In the genomic region with DNA sequence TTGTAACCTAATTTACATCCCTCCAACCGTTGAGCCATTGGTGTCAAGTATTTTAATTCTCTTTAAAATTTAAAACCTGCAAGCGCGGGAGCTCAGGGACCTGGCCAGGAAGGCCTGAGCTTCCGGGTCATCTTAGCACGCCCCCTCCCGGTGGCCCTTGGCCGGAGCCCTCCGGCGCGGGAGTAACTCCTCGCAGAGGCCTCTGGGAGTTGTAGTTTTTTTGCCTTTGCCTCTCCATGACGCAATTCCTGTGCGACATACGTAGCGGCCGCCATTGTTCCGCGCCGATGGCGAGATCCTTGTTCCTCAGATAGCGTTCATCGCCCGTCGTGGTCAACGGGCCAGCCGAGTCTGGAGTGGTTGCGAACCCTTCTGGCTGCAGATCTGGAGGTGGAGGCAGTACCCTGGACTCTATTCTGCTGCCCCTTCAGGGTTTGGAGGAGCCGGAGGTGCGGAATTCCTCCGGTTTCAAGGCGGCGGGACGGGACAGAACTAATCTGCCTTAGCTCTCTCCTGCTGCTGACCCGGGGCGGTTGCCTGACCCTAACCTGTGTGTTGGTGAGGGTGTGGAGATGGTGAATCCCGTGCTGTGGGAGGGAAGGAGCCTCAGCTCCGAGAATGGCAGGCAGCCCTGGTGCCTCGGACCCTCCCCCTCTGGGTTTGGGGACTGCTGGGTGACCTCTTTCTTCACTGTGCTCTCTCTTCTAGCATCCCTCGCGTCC, we compare ENCODE assay signal across 1 cellular context.
A peak's percentile ranks its signal among the peaks of the same experiment; 100 is the strongest.
TF ChIP-seq lines count a peak whose summit lies in the region.

TSS of gene ZNF268 (plus strand) at position 258 of the 722 bp plus-strand sequence. CDS start 503 bp downstream, outside the sequence.

TF ChIP-seq in HEK293, 187 proteins besides CTCF, POLR2A, EP300 and RAD21 (continued from another document and continues in another):
- TF ChIP-seq, protein P1, sequence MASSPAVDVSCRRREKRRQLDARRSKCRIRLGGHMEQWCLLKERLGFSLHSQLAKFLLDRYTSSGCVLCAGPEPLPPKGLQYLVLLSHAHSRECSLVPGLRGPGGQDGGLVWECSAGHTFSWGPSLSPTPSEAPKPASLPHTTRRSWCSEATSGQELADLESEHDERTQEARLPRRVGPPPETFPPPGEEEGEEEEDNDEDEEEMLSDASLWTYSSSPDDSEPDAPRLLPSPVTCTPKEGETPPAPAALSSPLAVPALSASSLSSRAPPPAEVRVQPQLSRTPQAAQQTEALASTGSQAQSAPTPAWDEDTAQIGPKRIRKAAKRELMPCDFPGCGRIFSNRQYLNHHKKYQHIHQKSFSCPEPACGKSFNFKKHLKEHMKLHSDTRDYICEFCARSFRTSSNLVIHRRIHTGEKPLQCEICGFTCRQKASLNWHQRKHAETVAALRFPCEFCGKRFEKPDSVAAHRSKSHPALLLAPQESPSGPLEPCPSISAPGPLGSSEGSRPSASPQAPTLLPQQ (tag by site-specific recombination; IDR thresholded peaks at IDR 0.05): peak; percentile 64; the same call in 1 of the 2 replicates
- TF ChIP-seq ZNF341 (tag by site-specific recombination; IDR thresholded peaks at IDR 0.05; ENCODE audit: low read depth): no peak
- peak; percentile 99 for TF ChIP-seq ZNF518A (tag by site-specific recombination; conservative IDR thresholded peaks at IDR 0.05; ENCODE audit: low read depth)
- peak; percentile 87 for TF ChIP-seq ZXDB (tag by site-specific recombination; IDR thresholded peaks at IDR 0.05)
- TF ChIP-seq ZNF426 (tag by site-specific recombination; IDR thresholded peaks at IDR 0.05): no peak
- peak; percentile 75; the same call in 1 of the 2 replicates for TF ChIP-seq ZNF558 (tag by site-specific recombination; IDR thresholded peaks at IDR 0.05)
- TF ChIP-seq ZEB2 (tag by site-specific recombination; IDR thresholded peaks at IDR 0.05): peak; percentile 68
- peak; percentile 83 for TF ChIP-seq SP3 (tag by site-specific recombination; IDR thresholded peaks at IDR 0.05)
- TF ChIP-seq ZNF169 (tag by site-specific recombination; IDR thresholded peaks at IDR 0.05): no peak
- peak; percentile 81 for TF ChIP-seq ZNF324 (tag by site-specific recombination; IDR thresholded peaks at IDR 0.05)
- peak; percentile 20; the same call in 1 of the 2 replicates for TF ChIP-seq KLF9 (tag by site-specific recombination; IDR thresholded peaks at IDR 0.05; ENCODE audit: low read depth)
- no peak for TF ChIP-seq MEIS1 (CRISPR knock-in tag; IDR thresholded peaks at IDR 0.05; ENCODE audit: borderline replicate concordance)
- TF ChIP-seq EGR2 (tag by site-specific recombination; IDR thresholded peaks at IDR 0.05; ENCODE audit: low read depth): no peak
- TF ChIP-seq, protein P2, sequence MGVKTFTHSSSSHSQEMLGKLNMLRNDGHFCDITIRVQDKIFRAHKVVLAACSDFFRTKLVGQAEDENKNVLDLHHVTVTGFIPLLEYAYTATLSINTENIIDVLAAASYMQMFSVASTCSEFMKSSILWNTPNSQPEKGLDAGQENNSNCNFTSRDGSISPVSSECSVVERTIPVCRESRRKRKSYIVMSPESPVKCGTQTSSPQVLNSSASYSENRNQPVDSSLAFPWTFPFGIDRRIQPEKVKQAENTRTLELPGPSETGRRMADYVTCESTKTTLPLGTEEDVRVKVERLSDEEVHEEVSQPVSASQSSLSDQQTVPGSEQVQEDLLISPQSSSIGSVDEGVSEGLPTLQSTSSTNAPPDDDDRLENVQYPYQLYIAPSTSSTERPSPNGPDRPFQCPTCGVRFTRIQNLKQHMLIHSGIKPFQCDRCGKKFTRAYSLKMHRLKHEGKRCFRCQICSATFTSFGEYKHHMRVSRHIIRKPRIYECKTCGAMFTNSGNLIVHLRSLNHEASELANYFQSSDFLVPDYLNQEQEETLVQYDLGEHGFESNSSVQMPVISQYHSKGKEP (tag by site-specific recombination; IDR thresholded peaks at IDR 0.05): peak; percentile 51; the same call in 1 of the 2 replicates
- TF ChIP-seq, protein P3, sequence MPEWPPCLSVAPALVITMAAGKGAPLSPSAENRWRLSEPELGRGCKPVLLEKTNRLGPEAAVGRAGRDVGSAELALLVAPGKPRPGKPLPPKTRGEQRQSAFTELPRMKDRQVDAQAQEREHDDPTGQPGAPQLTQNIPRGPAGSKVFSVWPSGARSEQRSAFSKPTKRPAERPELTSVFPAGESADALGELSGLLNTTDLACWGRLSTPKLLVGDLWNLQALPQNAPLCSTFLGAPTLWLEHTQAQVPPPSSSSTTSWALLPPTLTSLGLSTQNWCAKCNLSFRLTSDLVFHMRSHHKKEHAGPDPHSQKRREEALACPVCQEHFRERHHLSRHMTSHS (tag by site-specific recombination; IDR thresholded peaks at IDR 0.05): no peak
- TF ChIP-seq ZNF37A (tag by site-specific recombination; IDR thresholded peaks at IDR 0.05): 0 out of 2 replicates have a peak, but pooled peaks have one; percentile 7
- TF ChIP-seq ZNF184 (tag by site-specific recombination; IDR thresholded peaks at IDR 0.05): no peak; the same call in 1 of the 2 replicates
- TF ChIP-seq, protein P4, sequence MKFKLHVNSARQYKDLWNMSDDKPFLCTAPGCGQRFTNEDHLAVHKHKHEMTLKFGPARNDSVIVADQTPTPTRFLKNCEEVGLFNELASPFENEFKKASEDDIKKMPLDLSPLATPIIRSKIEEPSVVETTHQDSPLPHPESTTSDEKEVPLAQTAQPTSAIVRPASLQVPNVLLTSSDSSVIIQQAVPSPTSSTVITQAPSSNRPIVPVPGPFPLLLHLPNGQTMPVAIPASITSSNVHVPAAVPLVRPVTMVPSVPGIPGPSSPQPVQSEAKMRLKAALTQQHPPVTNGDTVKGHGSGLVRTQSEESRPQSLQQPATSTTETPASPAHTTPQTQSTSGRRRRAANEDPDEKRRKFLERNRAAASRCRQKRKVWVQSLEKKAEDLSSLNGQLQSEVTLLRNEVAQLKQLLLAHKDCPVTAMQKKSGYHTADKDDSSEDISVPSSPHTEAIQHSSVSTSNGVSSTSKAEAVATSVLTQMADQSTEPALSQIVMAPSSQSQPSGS (tag by site-specific recombination; IDR thresholded peaks at IDR 0.05; ENCODE audit: low read depth): peak; percentile 76
- no peak for TF ChIP-seq ZNF433 (tag by site-specific recombination; IDR thresholded peaks at IDR 0.05; ENCODE audit: low read depth)
- no peak for TF ChIP-seq GLI4 (tag by site-specific recombination; IDR thresholded peaks at IDR 0.05)
- TF ChIP-seq KLF1 (tag by site-specific recombination; IDR thresholded peaks at IDR 0.05): peak; percentile 31; the same call in 1 of the 2 replicates
- no peak for TF ChIP-seq ZSCAN23 (tag by site-specific recombination; IDR thresholded peaks at IDR 0.05)
- TF ChIP-seq KLF8 (tag by site-specific recombination; IDR thresholded peaks at IDR 0.05): peak; percentile 82
- peak; percentile 91 for TF ChIP-seq ZBTB21 (tag by site-specific recombination; IDR thresholded peaks at IDR 0.05)
- 0 out of 2 replicates have a peak, but pooled peaks have one; percentile 3 for TF ChIP-seq ZNF366 (tag by site-specific recombination; conservative IDR thresholded peaks at IDR 0.05)
- TF ChIP-seq ZNF704 (tag by site-specific recombination; IDR thresholded peaks at IDR 0.05): no peak
- TF ChIP-seq YY1 (tag by site-specific recombination; IDR thresholded peaks at IDR 0.05): peak; percentile 98
- TF ChIP-seq ZNF677 (tag by site-specific recombination; IDR thresholded peaks at IDR 0.05): no peak
- no peak for TF ChIP-seq ZFP41 (tag by site-specific recombination; IDR thresholded peaks at IDR 0.05; ENCODE audit: borderline replicate concordance)
- no peak for TF ChIP-seq ZNF473 (tag by site-specific recombination; IDR thresholded peaks at IDR 0.05)
- TF ChIP-seq ZNF335 (tag by site-specific recombination; conservative IDR thresholded peaks at IDR 0.05): peak; percentile 86
- TF ChIP-seq ZBTB6 (tag by site-specific recombination; IDR thresholded peaks at IDR 0.05): 0 out of 2 replicates have a peak, but pooled peaks have one; percentile 66
- no peak for TF ChIP-seq ZNF416 (tag by site-specific recombination; IDR thresholded peaks at IDR 0.05)
- TF ChIP-seq ZNF23 (tag by site-specific recombination; IDR thresholded peaks at IDR 0.05; ENCODE audit: borderline replicate concordance): no peak
- TF ChIP-seq IKZF3 (tag by site-specific recombination; IDR thresholded peaks at IDR 0.05): no peak
- TF ChIP-seq ZNF76 (tag by site-specific recombination; IDR thresholded peaks at IDR 0.05; ENCODE audit: borderline replicate concordance, low read depth): peak; percentile 95
- TF ChIP-seq SP2 (tag by site-specific recombination; IDR thresholded peaks at IDR 0.05): peak; percentile 58
- TF ChIP-seq, protein P5, sequence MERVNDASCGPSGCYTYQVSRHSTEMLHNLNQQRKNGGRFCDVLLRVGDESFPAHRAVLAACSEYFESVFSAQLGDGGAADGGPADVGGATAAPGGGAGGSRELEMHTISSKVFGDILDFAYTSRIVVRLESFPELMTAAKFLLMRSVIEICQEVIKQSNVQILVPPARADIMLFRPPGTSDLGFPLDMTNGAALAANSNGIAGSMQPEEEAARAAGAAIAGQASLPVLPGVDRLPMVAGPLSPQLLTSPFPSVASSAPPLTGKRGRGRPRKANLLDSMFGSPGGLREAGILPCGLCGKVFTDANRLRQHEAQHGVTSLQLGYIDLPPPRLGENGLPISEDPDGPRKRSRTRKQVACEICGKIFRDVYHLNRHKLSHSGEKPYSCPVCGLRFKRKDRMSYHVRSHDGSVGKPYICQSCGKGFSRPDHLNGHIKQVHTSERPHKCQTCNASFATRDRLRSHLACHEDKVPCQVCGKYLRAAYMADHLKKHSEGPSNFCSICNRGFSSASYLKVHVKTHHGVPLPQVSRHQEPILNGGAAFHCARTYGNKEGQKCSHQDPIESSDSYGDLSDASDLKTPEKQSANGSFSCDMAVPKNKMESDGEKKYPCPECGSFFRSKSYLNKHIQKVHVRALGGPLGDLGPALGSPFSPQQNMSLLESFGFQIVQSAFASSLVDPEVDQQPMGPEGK (tag by site-specific recombination; IDR thresholded peaks at IDR 0.05): 0 out of 2 replicates have a peak, but pooled peaks have one; percentile 14
- TF ChIP-seq, protein P6, sequence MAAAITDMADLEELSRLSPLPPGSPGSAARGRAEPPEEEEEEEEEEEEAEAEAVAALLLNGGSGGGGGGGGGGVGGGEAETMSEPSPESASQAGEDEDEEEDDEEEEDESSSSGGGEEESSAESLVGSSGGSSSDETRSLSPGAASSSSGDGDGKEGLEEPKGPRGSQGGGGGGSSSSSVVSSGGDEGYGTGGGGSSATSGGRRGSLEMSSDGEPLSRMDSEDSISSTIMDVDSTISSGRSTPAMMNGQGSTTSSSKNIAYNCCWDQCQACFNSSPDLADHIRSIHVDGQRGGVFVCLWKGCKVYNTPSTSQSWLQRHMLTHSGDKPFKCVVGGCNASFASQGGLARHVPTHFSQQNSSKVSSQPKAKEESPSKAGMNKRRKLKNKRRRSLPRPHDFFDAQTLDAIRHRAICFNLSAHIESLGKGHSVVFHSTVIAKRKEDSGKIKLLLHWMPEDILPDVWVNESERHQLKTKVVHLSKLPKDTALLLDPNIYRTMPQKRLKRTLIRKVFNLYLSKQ (tag by site-specific recombination; IDR thresholded peaks at IDR 0.05; ENCODE audit: borderline replicate concordance): no peak
- TF ChIP-seq ZNF837 (tag by site-specific recombination; IDR thresholded peaks at IDR 0.05): no peak
- no peak for TF ChIP-seq ZNF560 (tag by site-specific recombination; IDR thresholded peaks at IDR 0.05; ENCODE audit: borderline replicate concordance)
- no peak for TF ChIP-seq ZNF302 (tag by site-specific recombination; IDR thresholded peaks at IDR 0.05; ENCODE audit: low read depth)
